Comparison of ENCODE assay signal across 1 cellular context in the genomic region with DNA sequence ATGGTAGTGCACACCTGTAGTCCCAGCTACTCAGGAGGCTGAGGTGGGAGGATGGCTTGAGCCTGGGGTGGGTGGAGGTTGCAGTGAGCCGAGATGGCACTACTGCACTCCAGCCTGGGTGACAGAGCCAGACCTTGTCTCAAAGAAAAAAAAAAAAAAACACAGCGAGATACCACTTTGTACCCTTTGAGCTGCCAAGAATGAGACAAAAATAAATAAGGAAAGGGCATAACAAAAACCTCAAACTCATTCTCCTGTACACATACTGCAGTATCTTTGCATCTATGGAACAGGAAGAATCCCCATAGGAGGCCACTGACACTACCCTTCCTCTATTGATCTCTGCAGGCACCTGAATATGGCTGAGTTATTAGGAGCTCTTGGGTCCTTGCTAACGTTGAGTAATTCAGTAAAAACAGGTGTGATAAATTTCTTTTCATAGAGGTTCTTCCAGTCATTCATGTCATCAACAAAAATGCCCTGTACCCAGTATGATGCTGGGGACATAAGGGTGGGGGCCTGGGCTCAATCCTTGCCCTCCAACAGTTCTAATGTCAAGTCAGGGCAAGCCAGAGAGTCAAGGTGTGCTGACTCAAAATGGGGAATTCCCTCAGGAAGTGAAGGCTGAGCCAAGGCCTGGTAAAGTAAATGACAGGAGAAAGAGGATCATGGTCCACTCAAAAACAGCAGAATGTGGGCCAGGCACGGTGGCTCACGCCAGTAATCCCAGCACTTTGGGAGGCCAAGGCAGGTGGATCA.
TF ChIP-seq lines count a peak whose summit lies in the region.

No MANE protein-coding gene starts in this region.

TF ChIP-seq in liver, 16 proteins besides CTCF, POLR2A, EP300 and RAD21:
- peak; percentile 46 for TF ChIP-seq SP1 (IDR thresholded peaks at IDR 0.05)
- TF ChIP-seq FOXA2 (IDR thresholded peaks at IDR 0.05), result peak; percentile 36
- no peak for TF ChIP-seq FOXA1 (IDR thresholded peaks at IDR 0.05)
- TF ChIP-seq JUND (IDR thresholded peaks at IDR 0.05), result peak in 1 of 2 donors; percentile 16
- peak in 1 of 2 donors; percentile 37 for TF ChIP-seq HNF4A (conservative IDR thresholded peaks at IDR 0.05)
- TF ChIP-seq RXRA (IDR thresholded peaks at IDR 0.05), result peak in 1 of 2 donors; percentile 32
